Comparison of ENCODE assay signal across 13 cellular contexts in the genomic region with DNA sequence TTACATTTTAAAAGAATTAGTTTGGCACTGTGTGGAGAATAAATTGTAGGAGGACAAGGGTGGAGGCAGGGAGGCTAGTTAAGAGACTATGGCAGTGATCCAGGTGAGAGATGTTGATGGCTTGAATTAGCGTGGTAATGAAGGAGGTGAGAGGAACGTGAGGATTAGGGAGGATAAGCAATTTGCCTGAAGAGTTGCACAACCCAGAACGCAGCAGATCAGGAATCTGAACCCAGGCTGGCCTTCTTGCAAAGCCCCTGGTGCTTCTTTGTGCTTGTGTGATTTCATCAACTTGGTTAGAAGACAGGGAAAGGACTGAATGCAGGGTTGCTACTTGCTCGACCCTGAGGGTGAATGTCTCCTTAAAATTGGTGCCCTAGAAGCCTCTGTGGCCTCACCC.
"Had no signal": no experiment of that assay in that cellular context is flagged by ENCODE, and none has a peak within 500 bp of the region (broad histone marks: within the 10 kb centered on the region; RNA-seq: fewer than 3 reads in every experiment).

No MANE protein-coding gene starts in this region.

- H3K4me1 ChIP-seq: foreskin keratinocyte had no signal

- H3K27me3 ChIP-seq: esophagus squamous epithelium, foreskin keratinocyte, right atrium auricular region had no signal

- H3K4me3 ChIP-seq: esophagus squamous epithelium, right atrium auricular region had no signal

- ATAC-seq: foreskin keratinocyte; left colon; left ventricle myocardium superior; naive thymus-derived CD4-positive, alpha-beta T cell had no signal

- DNase-seq: dermis blood vessel endothelial cell; esophagus squamous epithelium; foreskin keratinocyte; left colon; left ventricle myocardium superior; mesendoderm; naive thymus-derived CD4-positive, alpha-beta T cell; small intestine; stimulated activated CD4-positive, alpha-beta T cell treated with anti-CD3 and anti-CD28 coated beads, Interleukin-12 subunit alpha, Interleukin-12 subunit beta, amount 100 ng/mL, for 4 hours; stimulated activated CD4-positive, alpha-beta T cell treated with anti-CD3 and anti-CD28 coated beads, Interleukin-2, amount 100 ng/mL, for 48 hours; stimulated activated naive CD4-positive, alpha-beta T cell treated with Interleukin-2 at 50 U/mL for 16 hours; trophoblast cell had no signal

- H3K4me3 Mint-ChIP-seq: naive thymus-derived CD4-positive, alpha-beta T cell had no signal

- H3K9me3 Mint-ChIP-seq: naive thymus-derived CD4-positive, alpha-beta T cell had no signal

- H3K27me3 Mint-ChIP-seq: naive thymus-derived CD4-positive, alpha-beta T cell had no signal

- H3K9me3 ChIP-seq: esophagus squamous epithelium, right atrium auricular region had no signal

- H3K36me3 ChIP-seq: right atrium auricular region had no signal

- H3K27ac ChIP-seq: esophagus squamous epithelium, foreskin keratinocyte, right atrium auricular region had no signal
